8 cellular contexts compared by ENCODE assay signal in genomic region chr12:6605425-6606330, GRCh38. TPM values are rescaled to one million over a fixed set of nuclear protein-coding genes. Genes with fewer than 3 reads are reported as not detected.
DNase-seq lines count a peak whose midpoint lies in the region; ATAC-seq, FAIRE-seq and TF ChIP-seq lines count a peak whose summit lies in the region.

No MANE protein-coding gene starts in this region.

- in situ Hi-C loops in Panc1 (cut with HindIII; ENCODE audit: low pct_unique_long_range_greater_than_20kb, low sequenced_read_pairs) (no loop called here), astrocyte of the spinal cord (cut with HindIII; ENCODE audit: low sequenced_read_pairs) (no loop called here)

- TSS peak; percentile 66 for BruUV-seq in Panc1 (replicated peaks; lab: Mats Ljungman, UMichigan)

- H3K27me3 ChIP-seq in Panc1 (ENCODE audit: control insufficient read depth, insufficient read depth, low read length) (no peaks in the 10 kb centered on the region), iPS-20b (ENCODE audit: insufficient read depth, low read length) (no peaks in the 10 kb centered on the region), small intestine (ENCODE audit: control insufficient read depth in 2 of 2, insufficient read depth in 2 of 2, low read length in 2 of 2) (no peaks in the 10 kb centered on the region)

- 3 to 4% (median 4%) methylated on average over 18 of the region's 18 CpGs for WGBS in small intestine, 3 donors

- intact Hi-C loops in Panc1 (cut with micrococcal nuclease; ENCODE audit: unreplicated experiment), result loop anchor here (2.0 kb wide), 1 partner anchor 83 kb away; the partner anchor contains the start of gene ZNF384

- H3K36me3 ChIP-seq in Panc1 (ENCODE audit: control insufficient read depth, insufficient read depth, low read length), result peaks cover 10% of the 10 kb centered on the region; the same call in 1 of the 2 replicates
- H3K36me3 ChIP-seq in iPS-20b (ENCODE audit: insufficient read depth, low read depth, low read length), result peaks cover 53% of the 10 kb centered on the region
- H3K36me3 ChIP-seq in small intestine (ENCODE audit: control insufficient read depth in 2 of 2, insufficient read depth in 2 of 2, low read length in 2 of 2), result peaks cover 13 to 15% of the 10 kb centered on the region in 2 donors

- peak overlapping the region; percentile 81; the same call in 1 of the 2 replicates for H3K9ac ChIP-seq in iPS-20b (ENCODE audit: low read depth, low read length)

- H3K4me3 ChIP-seq in GM12875 (ENCODE audit: low read depth, low read length) (peak overlapping the region; percentile 82), Panc1 (ENCODE audit: low read depth in 2 of 2, low read length in 2 of 2) (peak overlapping the region; percentile 64 to 71), astrocyte of the spinal cord (ENCODE audit: low read depth, low read length) (peak overlapping the region; percentile 83), iPS-20b (ENCODE audit: low read length) (peak overlapping the region; percentile 92), small intestine (ENCODE audit: low read depth in 1 of 2, low read length in 2 of 2) (peak overlapping the region; percentile 85 to 88)

- CTCF ChIA-PET in Panc1 (lab: Charles Lee), result no interaction called here

- peak; percentile 37 for ATAC-seq in Panc1

- DNase-seq in Panc1 (ENCODE audit: low read depth, low spot score) (no peak), astrocyte of the spinal cord (ENCODE audit: low read depth, low spot score) (peak; percentile 22), small intestine (peak; percentile 38), NCI-H2107 treated with DMSO at 0.1 percent for 48 hours (lab: John Stamatoyannopoulos, UW; ENCODE audit: unreplicated experiment) (no peak), cerebellar nuclear complex (lab: John Stamatoyannopoulos, UW) (no peak), hepatic stellate cell (ENCODE audit: low spot score) (no peak)

- POLR2A ChIA-PET in Panc1 (lab: Charles Lee), result interaction anchor here (0.6 kb wide), 2 partner anchors 84 to 205 kb away, joined by 11 to 14 read pairs; partner anchors contain the start of gene ZNF384

- H3K4me1 ChIP-seq in Panc1 (ENCODE audit: control insufficient read depth, insufficient read depth, low read length), result peaks cover 17% of the 10 kb centered on the region; the same call in 1 of the 2 replicates
- peaks cover 18% of the 10 kb centered on the region for H3K4me1 ChIP-seq in iPS-20b (ENCODE audit: insufficient read depth, low read length)
- peaks cover 6 to 19% of the 10 kb centered on the region in 2 donors for H3K4me1 ChIP-seq in small intestine (ENCODE audit: control insufficient read depth in 2 of 2, insufficient read depth in 1 of 2, low read depth in 1 of 2, low read length in 1 of 2)

- no peak for FAIRE-seq in small intestine (lab: Jason Lieb, UNC)

- peak; percentile 0; the same call in 1 of the 2 replicates for TF ChIP-seq CTCF in GM12875 (IDR thresholded peaks at IDR 0.05; ENCODE audit: borderline replicate concordance, insufficient read depth, low read depth, low read length)
- TF ChIP-seq CTCF in Panc1 (IDR thresholded peaks at IDR 0.05), result no peak
- TF ChIP-seq CTCF in astrocyte of the spinal cord (IDR thresholded peaks at IDR 0.05; ENCODE audit: low read depth, low read length), result no peak

- H3K27ac ChIP-seq in Panc1 (ENCODE audit: low read length) (peak overlapping the region; percentile 74), iPS-20b (ENCODE audit: low read length) (no peak overlapping the region), small intestine (ENCODE audit: low read depth in 1 of 2, low read length in 1 of 2) (peak overlapping the region; percentile 74)

- H3K9me3 ChIP-seq in Panc1 (ENCODE audit: control insufficient read depth, insufficient read depth, low read depth, low read length) (no peaks in the 10 kb centered on the region), iPS-20b (ENCODE audit: insufficient read depth, low read depth, low read length) (no peaks in the 10 kb centered on the region), small intestine (ENCODE audit: control insufficient read depth, low read depth) (no peaks in the 10 kb centered on the region)

RNA-seq across cellular contexts. Expression of gene CHD4, which starts 1.5 kb away (rescaled TPM):
- total RNA-seq in Panc1 (2021; ENCODE audit: unreplicated experiment), result 123 TPM
- polyA plus RNA-seq in Panc1 (2012; ENCODE audit: insufficient read length), result 72.8 TPM
- 100 to 1,000 TPM in 1 of 3 donors, 10 to 100 TPM in 2; 88.2 to 123 (median 94.8) TPM for polyA plus RNA-seq in small intestine

RNA-seq across cellular contexts. Expression of gene LPAR5, which starts 30.1 kb away (rescaled TPM):
- total RNA-seq in Panc1 (2021; ENCODE audit: unreplicated experiment), result not detected
- polyA plus RNA-seq in Panc1 (2012; ENCODE audit: insufficient read length), result not detected
- 1 to 10 TPM; 6.2 to 8.8 (median 7.8) TPM for polyA plus RNA-seq in small intestine

RNA-seq across cellular contexts. Expression of gene NOP2, which starts 37.6 kb away (rescaled TPM):
- total RNA-seq in Panc1 (2021; ENCODE audit: unreplicated experiment), result 90.3 TPM
- 61.6 TPM for polyA plus RNA-seq in Panc1 (2012; ENCODE audit: insufficient read length)
- 10 to 100 TPM; 14.3 to 27.1 (median 17.0) TPM for polyA plus RNA-seq in small intestine

RNA-seq across cellular contexts. Expression of gene ACRBP, which starts 41.6 kb away (rescaled TPM):
- total RNA-seq in Panc1 (2021; ENCODE audit: unreplicated experiment), result 0.54 TPM
- polyA plus RNA-seq in Panc1 (2012; ENCODE audit: insufficient read length), result 0.71 TPM
- 1 to 10 TPM; 2.6 to 5.9 (median 4.5) TPM for polyA plus RNA-seq in small intestine

RNA-seq across cellular contexts. Expression of gene IFFO1, which starts 49.8 kb away (rescaled TPM):
- total RNA-seq in Panc1 (2021; ENCODE audit: unreplicated experiment), result 0.36 TPM
- polyA plus RNA-seq in Panc1 (2012; ENCODE audit: insufficient read length), result 0.13 TPM
- polyA plus RNA-seq in small intestine, result 1 to 10 TPM; 1.3 to 7.7 (median 4.1) TPM

Comparison
In these comparisons a context has a peak if more than half of its experiments do, and no peak if none do; other contexts are left out.
1. DNase-seq: peak in astrocyte of the spinal cord (single experiment) and small intestine (single experiment); none in Panc1 (single experiment), NCI-H2107 treated with DMSO at 0.1 percent for 48 hours (single experiment), cerebellar nuclear complex (0 of 2) and hepatic stellate cell (single experiment).
2. Peak in every context shown above with its lines, with median percentiles within 50 percentile points of each other: H3K4me3 ChIP-seq.